Comparison of ENCODE assay signal across 27 cellular contexts in genomic region chr1:77407738-77408375, GRCh38.
DNase-seq lines count a peak whose midpoint lies in the region; FAIRE-seq and TF ChIP-seq lines count a peak whose summit lies in the region.
"Had no signal": no experiment of that assay in that cellular context is flagged by ENCODE, and none has a peak within 500 bp of the region (broad histone marks: within the 10 kb centered on the region; RNA-seq: fewer than 3 reads in every experiment).

No MANE protein-coding gene starts in this region.

- intact Hi-C loops in endothelial cell of umbilical vein (cut with micrococcal nuclease): no loop called here
- intact Hi-C loops in colonic mucosa (cut with DNase I): no loop called here
- intact Hi-C loops in transverse colon (cut with DNase I; ENCODE audit: low total_unique reads): no loop called here

- CTCF ChIA-PET in endothelial cell of umbilical vein (lab: Charles Lee): no interaction called here

- no TSS peak for BruUV-seq in endothelial cell of umbilical vein (replicated peaks; lab: Mats Ljungman, UMichigan)

- H3K4me3 ChIP-seq in endothelial cell of umbilical vein (replicated peaks in 1 of 3; ENCODE audit: insufficient read depth in 1 of 3, low read depth in 1 of 3, low read length in 3 of 3): no peak overlapping the region
- no peak overlapping the region for H3K4me3 ChIP-seq in retinal pigment epithelial cell (ENCODE audit: low read length)
- no peak overlapping the region for H3K4me3 ChIP-seq in colonic mucosa
- H3K4me3 ChIP-seq in transverse colon: no peak overlapping the region
- H3K4me3 ChIP-seq: uterus had no signal

- no peak for TF ChIP-seq CTCF in endothelial cell of umbilical vein (IDR thresholded peaks at IDR 0.05; ENCODE audit: extremely low read depth in 1 of 2, insufficient read depth in 1 of 2, low read depth in 1 of 2, low read length in 2 of 2)
- TF ChIP-seq CTCF in retinal pigment epithelial cell (conservative IDR thresholded peaks at IDR 0.05; ENCODE audit: low read depth, low read length): no peak
- no peak for TF ChIP-seq CTCF in colonic mucosa (IDR thresholded peaks at IDR 0.05)
- TF ChIP-seq CTCF in transverse colon (IDR thresholded peaks at IDR 0.05): no peak

- TF ChIP-seq EP300 in transverse colon (IDR thresholded peaks at IDR 0.05; ENCODE audit: low read depth): no peak

- no peaks in the 10 kb centered on the region for H4K20me1 ChIP-seq in endothelial cell of umbilical vein (replicated peaks; ENCODE audit: control insufficient read depth, extremely low read depth, insufficient read depth, low read length)

- no peak overlapping the region for H3K4me2 ChIP-seq in endothelial cell of umbilical vein (ENCODE audit: insufficient read depth, low read length)

- POLR2A ChIA-PET in endothelial cell of umbilical vein (lab: Charles Lee): no interaction called here

- no peaks in the 10 kb centered on the region for H3K27me3 ChIP-seq in endothelial cell of umbilical vein (ENCODE audit: control insufficient read depth in 2 of 2, insufficient read depth in 2 of 2, low read length in 2 of 2)
- no peaks in the 10 kb centered on the region for H3K27me3 ChIP-seq in colonic mucosa
- H3K27me3 ChIP-seq in transverse colon: no peaks in the 10 kb centered on the region
- H3K27me3 ChIP-seq: uterus had no signal

- H3K27ac ChIP-seq in endothelial cell of umbilical vein (ENCODE audit: insufficient read depth, low read depth, low read length): no peak overlapping the region
- H3K27ac ChIP-seq in colonic mucosa: no peak overlapping the region
- H3K27ac ChIP-seq in transverse colon: no peak overlapping the region
- H3K27ac ChIP-seq: parathyroid adenoma, uterus had no signal

- H3K4me1 ChIP-seq in endothelial cell of umbilical vein (ENCODE audit: control insufficient read depth, extremely low read depth, insufficient read depth, low read length) (peaks cover 10% of the 10 kb centered on the region), colonic mucosa (no peaks in the 10 kb centered on the region), transverse colon (peaks cover 0 to 10% (median 0%) of the 10 kb centered on the region in 4 donors)
- H3K4me1 ChIP-seq: parathyroid adenoma, uterus had no signal

- DNase-seq in GM04504 (ENCODE audit: low read depth) (peak; percentile 51), SK-N-DZ (ENCODE audit: low spot score) (peak; percentile 40), endothelial cell of umbilical vein (ENCODE audit: low read depth, low spot score) (peak; percentile 89), retinal pigment epithelial cell (ENCODE audit: low read depth) (peak; percentile 39), colonic mucosa (no peak), NCI-H1694 treated with DMSO at 0.1 percent for 48 hours (lab: John Stamatoyannopoulos, UW) (no peak), COLO829 (ENCODE audit: low spot score) (no peak), transverse colon (no peak)
- DNase-seq: activated CD4-positive, alpha-beta T cell treated with anti-CD3 and anti-CD28 coated beads for 36 hours; activated naive CD4-positive, alpha-beta T cell treated with anti-CD3 and anti-CD28 coated beads, Interleukin-2, amount 10 ng/mL, durations not matched to agents 7 days and 5 days; activated T-cell treated with anti-CD3 and anti-CD28 coated beads, Interleukin-2, amount 50 U/mL, for 48 hours; aorta; CD4-positive, alpha-beta T cell; DMS153; GDM1; hippocampal formation; Karpas-422; NCI-H1048; NCI-H1930; NCI-H226; OCI-M1; SHP77 treated with DMSO at 0.1 percent for 48 hours; uterus had no signal

- H2AFZ ChIP-seq in endothelial cell of umbilical vein (ENCODE audit: low read depth, low read length): no peak overlapping the region
- H2AFZ ChIP-seq: parathyroid adenoma had no signal

- H3K79me2 ChIP-seq in endothelial cell of umbilical vein (ENCODE audit: control insufficient read depth, insufficient read depth, low read length): no peaks in the 10 kb centered on the region
- H3K79me2 ChIP-seq: parathyroid adenoma had no signal

- TF ChIP-seq POLR2A in endothelial cell of umbilical vein (IDR thresholded peaks at IDR 0.05; ENCODE audit: low read depth, low read length): no peak
- TF ChIP-seq POLR2A in transverse colon (IDR thresholded peaks at IDR 0.05): no peak

- dilution Hi-C loops in endothelial cell of umbilical vein (cut with MboI; ENCODE audit: extremely low pct_ligation_motif_present, low sequenced_read_pairs): no loop called here

- H3K9me3 ChIP-seq in endothelial cell of umbilical vein (replicated peaks; ENCODE audit: control insufficient read depth, insufficient read depth, low read length) (no peaks in the 10 kb centered on the region), colonic mucosa (no peaks in the 10 kb centered on the region), transverse colon (no peaks in the 10 kb centered on the region)
- H3K9me3 ChIP-seq: uterus had no signal

- no peaks in the 10 kb centered on the region for H3K9me1 ChIP-seq in endothelial cell of umbilical vein (replicated peaks; ENCODE audit: control insufficient read depth, extremely low read depth, insufficient read depth, low read length)

- peak; percentile 63 for FAIRE-seq in endothelial cell of umbilical vein (lab: Jason Lieb, UNC)
- FAIRE-seq: GM19239, HTR-8/SVneo, islet of Langerhans had no signal

- no peak overlapping the region for H3K9ac ChIP-seq in endothelial cell of umbilical vein (replicated peaks; ENCODE audit: extremely low read depth, insufficient read depth, low read length)
- H3K9ac ChIP-seq in colonic mucosa (ENCODE audit: low read depth in 2 of 2, low read length in 2 of 2): no peak overlapping the region
- H3K9ac ChIP-seq: parathyroid adenoma had no signal

- no peaks in the 10 kb centered on the region for H3K36me3 ChIP-seq in endothelial cell of umbilical vein (ENCODE audit: control insufficient read depth in 2 of 2, extremely low read depth in 1 of 2, insufficient read depth in 2 of 2, low read length in 2 of 2)
- H3K36me3 ChIP-seq in colonic mucosa: no peaks in the 10 kb centered on the region
- no peaks in the 10 kb centered on the region for H3K36me3 ChIP-seq in transverse colon
- H3K36me3 ChIP-seq: uterus had no signal

- in situ Hi-C loops in transverse colon (cut with MboI; ENCODE audit: low pct_ligation_motif_present in 1 of 4, low pct_unique_long_range_greater_than_20kb in 1 of 4, low sequenced_read_pairs in 3 of 4): no loop called here

TF ChIP-seq in endothelial cell of umbilical vein, 7 proteins besides CTCF, POLR2A, EP300 and RAD21:
- TF ChIP-seq MYC (IDR thresholded peaks at IDR 0.05; ENCODE audit: low read depth, low read length): no peak
- no peak for TF ChIP-seq EZH2 (IDR thresholded peaks at IDR 0.05; ENCODE audit: borderline replicate concordance, low read depth, low read length, severe bottlenecking)
- TF ChIP-seq POLR2AphosphoS5 (IDR thresholded peaks at IDR 0.05; ENCODE audit: insufficient read depth, low read depth, low read length): no peak
- TF ChIP-seq MAX (IDR thresholded peaks at IDR 0.05; ENCODE audit: insufficient read depth, insufficient read length): no peak
- TF ChIP-seq GATA2 (IDR thresholded peaks at IDR 0.05; ENCODE audit: insufficient read depth, insufficient read length, low read depth, low read length): no peak
- no peak for TF ChIP-seq JUN (IDR thresholded peaks at IDR 0.05; ENCODE audit: borderline replicate concordance, insufficient read depth, insufficient read length, low read depth)
- no peak for TF ChIP-seq FOS (IDR thresholded peaks at IDR 0.05; ENCODE audit: borderline replicate concordance, insufficient read depth, low read length)

Comparison
In these comparisons a context has a peak if more than half of its experiments do, and no peak if none do; other contexts are left out.
1. DNase-seq: peak in GM04504 (single experiment), SK-N-DZ (single experiment), endothelial cell of umbilical vein (single experiment) and retinal pigment epithelial cell (single experiment); none in colonic mucosa (single experiment), NCI-H1694 treated with DMSO at 0.1 percent for 48 hours (single experiment), COLO829 (single experiment) and transverse colon (single experiment).